9 cellular contexts compared by ENCODE assay signal in the genomic region with DNA sequence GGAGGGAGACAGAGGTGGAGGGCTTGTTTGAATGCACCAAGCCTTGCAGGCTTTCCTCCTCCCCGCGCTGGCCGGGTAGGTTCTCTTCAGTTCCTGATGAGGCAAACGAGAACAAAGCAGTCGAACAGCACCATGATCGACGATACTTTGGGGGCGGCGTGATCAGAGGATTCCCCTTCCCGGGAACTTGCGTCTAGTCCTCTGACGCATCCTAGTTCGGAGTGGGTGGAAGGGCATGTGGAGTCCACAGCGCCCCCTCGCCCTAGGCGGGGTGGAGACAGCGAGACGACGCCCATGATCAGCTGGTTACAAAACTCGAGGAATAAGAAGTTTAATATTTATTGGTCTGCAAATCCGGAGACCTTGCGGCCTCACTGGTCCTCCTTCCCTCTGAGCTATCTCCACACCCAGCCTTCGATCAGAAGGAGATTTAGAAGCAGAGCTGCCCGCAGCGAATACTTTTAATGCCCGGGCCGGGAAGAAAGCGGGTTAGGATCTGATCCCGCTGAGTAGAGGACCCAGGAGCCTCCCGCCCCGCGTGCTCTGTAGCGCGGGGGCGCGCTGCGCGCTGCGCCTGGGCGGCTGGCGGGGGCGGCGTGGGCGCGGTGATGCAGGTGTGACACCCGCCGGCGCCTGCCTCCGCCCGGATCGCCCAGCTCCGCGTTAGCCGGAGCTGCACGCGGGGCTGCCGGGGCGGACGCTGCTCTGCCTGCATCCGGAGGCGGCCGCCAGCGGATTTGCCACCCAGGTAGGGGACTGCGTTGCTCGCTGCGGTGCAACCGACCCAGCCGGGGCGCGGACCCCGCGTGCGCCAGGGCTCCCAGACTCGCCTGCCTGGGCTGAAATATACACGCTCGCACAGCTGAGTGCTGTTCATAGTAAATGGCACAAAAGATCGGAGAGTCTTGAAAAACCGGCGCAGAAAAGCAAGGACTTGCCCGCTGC.
DNase-seq lines count a peak whose midpoint lies in the region; ATAC-seq and TF ChIP-seq lines count a peak whose summit lies in the region.
"Had no signal": no experiment of that assay in that cellular context is flagged by ENCODE, and none has a peak within 500 bp of the region (broad histone marks: within the 10 kb centered on the region; RNA-seq: fewer than 3 reads in every experiment).

A gene with protein sequence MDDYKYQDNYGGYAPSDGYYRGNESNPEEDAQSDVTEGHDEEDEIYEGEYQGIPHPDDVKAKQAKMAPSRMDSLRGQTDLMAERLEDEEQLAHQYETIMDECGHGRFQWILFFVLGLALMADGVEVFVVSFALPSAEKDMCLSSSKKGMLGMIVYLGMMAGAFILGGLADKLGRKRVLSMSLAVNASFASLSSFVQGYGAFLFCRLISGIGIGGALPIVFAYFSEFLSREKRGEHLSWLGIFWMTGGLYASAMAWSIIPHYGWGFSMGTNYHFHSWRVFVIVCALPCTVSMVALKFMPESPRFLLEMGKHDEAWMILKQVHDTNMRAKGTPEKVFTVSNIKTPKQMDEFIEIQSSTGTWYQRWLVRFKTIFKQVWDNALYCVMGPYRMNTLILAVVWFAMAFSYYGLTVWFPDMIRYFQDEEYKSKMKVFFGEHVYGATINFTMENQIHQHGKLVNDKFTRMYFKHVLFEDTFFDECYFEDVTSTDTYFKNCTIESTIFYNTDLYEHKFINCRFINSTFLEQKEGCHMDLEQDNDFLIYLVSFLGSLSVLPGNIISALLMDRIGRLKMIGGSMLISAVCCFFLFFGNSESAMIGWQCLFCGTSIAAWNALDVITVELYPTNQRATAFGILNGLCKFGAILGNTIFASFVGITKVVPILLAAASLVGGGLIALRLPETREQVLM (plus strand): TSS at position 642 of the 945 bp plus-strand sequence. CDS start 126,007 bp downstream, outside the sequence.

- H4K20me1 ChIP-seq in MM.1S (ENCODE audit: insufficient read depth, low read length), result no peaks in the 10 kb centered on the region

- H3K27me3 ChIP-seq in MM.1S (replicated peaks; ENCODE audit: insufficient read depth, low read length), result no peaks in the 10 kb centered on the region

- H3K27ac Mint-ChIP-seq in memory B cell, result no peak within 1 kb of the TSS

- H3K36me3 Mint-ChIP-seq in memory B cell, result peaks cover 3% of the 10 kb centered on the region

- H3K4me1 ChIP-seq in MM.1S (ENCODE audit: low read length), result 0 out of 2 replicates have a peak, but pooled peaks cover 3% of the 10 kb centered on the region
- H3K4me1 ChIP-seq: HAP-1 had no signal

- no peaks in the 10 kb centered on the region for H3F3A ChIP-seq in MM.1S (ENCODE audit: insufficient read depth, low read length)

- H3K9me2 ChIP-seq in MM.1S (replicated peaks; ENCODE audit: insufficient read depth, low read length), result no peaks in the 10 kb centered on the region

- H3K4me3 Mint-ChIP-seq in memory B cell, result peak within 1 kb of the TSS; percentile 78

- peak within 1 kb of the TSS; percentile 83 for H3K4me3 ChIP-seq in MM.1S (ENCODE audit: low read length)
- H3K4me3 ChIP-seq: HAP-1 had no signal

- H3K9me3 Mint-ChIP-seq in memory B cell, result no peaks in the 10 kb centered on the region

- H3K36me3 ChIP-seq in MM.1S (replicated peaks; ENCODE audit: insufficient read depth, low read length), result no peaks in the 10 kb centered on the region
- H3K36me3 ChIP-seq: HAP-1 had no signal

- H3K79me2 ChIP-seq in MM.1S (ENCODE audit: low read length), result no peaks in the 10 kb centered on the region

- H3K27ac ChIP-seq in MM.1S (ENCODE audit: low read length), result no peak within 1 kb of the TSS

- TF ChIP-seq CTCF in MM.1S (IDR thresholded peaks at IDR 0.05; ENCODE audit: low read length), result peak; percentile 28

- H3K9me3 ChIP-seq in MM.1S (replicated peaks; ENCODE audit: insufficient read depth, low read length), result no peaks in the 10 kb centered on the region
- H3K9me3 ChIP-seq: HAP-1 had no signal

- peak within 1 kb of the TSS; percentile 38; the same call in 1 of the 2 replicates for H3K9ac ChIP-seq in MM.1S (ENCODE audit: low read length)

- peaks cover 12% of the 10 kb centered on the region for H3K4me1 Mint-ChIP-seq in memory B cell

- peaks cover 31% of the 10 kb centered on the region for H3K27me3 Mint-ChIP-seq in memory B cell

- ATAC-seq in GM19452 (IDR thresholded peaks at IDR 0.05; ENCODE audit: unreplicated experiment) (peak; percentile 72), memory B cell (ENCODE audit: low read depth) (peak; percentile 76)

- DNase-seq in AG20443 (ENCODE audit: low spot score) (peak; percentile 38), MM.1S (peak; percentile 66), ecto neural progenitor cell (ENCODE audit: low spot score) (peak; percentile 75), memory B cell (ENCODE audit: low spot score in 2 of 2) (peak in 1 of 2 donors; percentile 27), AG08395 (ENCODE audit: low spot score) (no peak)
- peak; percentile 13 to 27 for DNase-seq in activated CD4-positive, alpha-beta T cell treated with anti-CD3 and anti-CD28 coated beads, Interleukin-2, amount 50 U/mL, for 24 hours (ENCODE audit: low read depth in 1 of 2, low spot score in 1 of 2)
- peak; percentile 7 for DNase-seq in stimulated activated CD8-positive, alpha-beta memory T cell treated with anti-CD3 and anti-CD28 coated beads, Interleukin-4, amount 100 ng/mL, for 24 hours (ENCODE audit: low read depth)

- peak within 1 kb of the TSS; percentile 87 for H2AFZ ChIP-seq in MM.1S (ENCODE audit: low read length)

- peak within 1 kb of the TSS; percentile 80 for H3K4me2 ChIP-seq in MM.1S (ENCODE audit: low read depth, low read length)
